ENCODE assay signal across 9 cellular contexts in the genomic region with DNA sequence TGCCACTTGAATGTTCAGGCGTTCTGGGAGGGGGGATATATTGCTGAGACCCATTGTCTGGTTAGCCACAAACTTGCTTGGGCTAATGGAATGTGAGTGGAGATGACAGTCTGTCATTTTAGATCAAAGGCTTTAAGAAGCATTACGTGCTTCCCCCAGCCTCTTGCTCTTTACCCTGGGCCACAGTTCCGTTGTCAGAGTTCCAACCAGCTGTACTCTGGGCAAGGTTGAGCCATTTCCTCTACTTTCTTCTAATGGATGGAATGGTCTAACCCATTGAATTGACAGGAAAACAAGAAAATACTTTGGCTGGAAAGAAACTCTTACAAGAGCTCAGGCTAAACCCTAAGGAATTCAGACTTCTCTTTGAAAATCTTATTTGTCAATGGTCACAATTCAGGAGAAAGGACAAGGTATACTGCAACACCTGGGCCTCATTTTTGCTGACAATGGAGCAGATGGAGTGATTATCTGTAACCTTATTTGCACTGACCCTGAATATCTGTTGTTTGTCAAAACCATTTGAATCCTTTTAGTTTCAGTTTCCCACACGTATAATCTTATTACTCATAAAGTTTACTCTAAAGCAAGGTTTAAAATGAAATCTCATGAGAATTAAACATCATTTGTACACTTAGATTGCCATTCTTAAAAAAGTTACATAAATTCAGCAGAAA.
DNase-seq lines count a peak whose midpoint lies in the region; ATAC-seq and TF ChIP-seq lines count a peak whose summit lies in the region.
"Had no signal": no experiment of that assay in that cellular context is flagged by ENCODE, and none has a peak within 500 bp of the region (broad histone marks: within the 10 kb centered on the region; RNA-seq: fewer than 3 reads in every experiment).

No MANE protein-coding gene starts in this region.

- peak overlapping the region; percentile 18 for H3K4me3 Mint-ChIP-seq in osteocyte (ENCODE audit: unreplicated experiment)

- peak; percentile 31 for ATAC-seq in GM18520 (IDR thresholded peaks at IDR 0.05; ENCODE audit: unreplicated experiment)
- ATAC-seq in HG03442 (IDR thresholded peaks at IDR 0.05; ENCODE audit: unreplicated experiment): peak; percentile 57
- ATAC-seq in HG03097 (IDR thresholded peaks at IDR 0.05; ENCODE audit: low FRiP score, unreplicated experiment): no peak
- no peak for ATAC-seq in HG03457 (IDR thresholded peaks at IDR 0.05; ENCODE audit: unreplicated experiment)
- ATAC-seq in HG03280 (IDR thresholded peaks at IDR 0.05; ENCODE audit: unreplicated experiment): no peak
- ATAC-seq: naive thymus-derived CD8-positive, alpha-beta T cell had no signal

- TF ChIP-seq CTCF in astrocyte of the spinal cord (IDR thresholded peaks at IDR 0.05; ENCODE audit: low read depth, low read length) (no peak), osteocyte (IDR thresholded peaks at IDR 0.05) (no peak)

- H3K4me3 ChIP-seq in astrocyte of the spinal cord (ENCODE audit: low read depth, low read length): no peak overlapping the region

- no peaks in the 10 kb centered on the region for H3K9me3 Mint-ChIP-seq in osteocyte (ENCODE audit: unreplicated experiment)
- H3K9me3 Mint-ChIP-seq: naive thymus-derived CD8-positive, alpha-beta T cell had no signal

- no peaks in the 10 kb centered on the region for H3K27me3 Mint-ChIP-seq in osteocyte (ENCODE audit: unreplicated experiment)
- H3K27me3 Mint-ChIP-seq: naive thymus-derived CD8-positive, alpha-beta T cell had no signal

- H3K4me1 Mint-ChIP-seq in osteocyte (ENCODE audit: unreplicated experiment): peaks cover 30% of the 10 kb centered on the region

- DNase-seq in astrocyte of the spinal cord (ENCODE audit: low read depth, low spot score) (peak; percentile 53), osteocyte (ENCODE audit: extremely low spot score, unreplicated experiment) (no peak), cerebellum (ENCODE audit: low spot score) (no peak)
- DNase-seq: naive thymus-derived CD8-positive, alpha-beta T cell had no signal

- no peaks in the 10 kb centered on the region for H3K36me3 Mint-ChIP-seq in osteocyte (ENCODE audit: unreplicated experiment)
- H3K36me3 Mint-ChIP-seq: naive thymus-derived CD8-positive, alpha-beta T cell had no signal

- in situ Hi-C loops in astrocyte of the spinal cord (cut with HindIII; ENCODE audit: low sequenced_read_pairs): no loop called here

- H3K27ac Mint-ChIP-seq in osteocyte (ENCODE audit: unreplicated experiment): peak overlapping the region; percentile 38
- H3K27ac Mint-ChIP-seq: naive thymus-derived CD8-positive, alpha-beta T cell had no signal

Comparison
In these comparisons a context has a peak if more than half of its experiments do, and no peak if none do; other contexts are left out.
1. ATAC-seq: peak in GM18520 (single experiment) and HG03442 (single experiment); none in HG03097 (single experiment), HG03457 (single experiment) and HG03280 (single experiment).